10 cellular contexts compared by ENCODE assay signal in the genomic region with DNA sequence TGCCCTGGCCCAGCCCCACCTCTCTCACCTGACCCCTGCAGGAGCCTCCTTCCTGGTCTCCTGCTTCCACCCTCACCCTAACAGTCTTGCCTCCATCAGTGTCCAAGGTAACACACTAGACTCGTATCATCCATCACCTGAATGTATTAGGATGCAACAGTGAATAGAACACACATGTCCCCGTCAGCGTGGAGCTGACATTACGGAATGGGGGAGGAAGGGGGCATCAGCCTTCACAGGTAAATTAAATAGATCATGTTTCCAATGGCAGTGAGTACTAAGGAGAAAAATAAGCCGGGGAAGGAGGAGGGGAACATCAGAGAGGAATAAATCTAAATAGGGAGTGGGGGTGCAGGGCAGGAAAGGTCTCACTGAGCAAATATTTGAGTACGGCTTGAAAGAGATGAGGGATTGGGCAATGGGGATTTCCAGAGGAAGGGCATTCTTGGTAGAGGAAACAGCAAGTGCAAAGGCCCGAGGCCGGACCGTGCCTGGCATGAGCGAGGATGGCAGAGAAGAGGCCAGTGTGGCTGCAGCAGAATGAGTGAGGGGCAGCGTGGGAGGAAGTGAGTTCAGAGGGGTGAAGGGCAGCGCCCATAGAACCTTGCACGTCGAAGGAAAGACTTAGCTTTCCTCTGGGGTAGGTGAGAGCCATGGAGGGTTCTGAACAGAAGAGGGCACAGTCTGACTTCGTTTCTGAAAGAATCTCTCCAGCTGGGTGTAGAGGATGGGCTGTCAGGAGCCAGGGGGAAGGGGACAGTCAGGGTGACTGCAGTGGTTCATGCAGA.
DNase-seq lines count a peak whose midpoint lies in the region; ATAC-seq and TF ChIP-seq lines count a peak whose summit lies in the region.
"Had no signal": no experiment of that assay in that cellular context is flagged by ENCODE, and none has a peak within 500 bp of the region (broad histone marks: within the 10 kb centered on the region; RNA-seq: fewer than 3 reads in every experiment).

No MANE protein-coding gene starts in this region.

- TF ChIP-seq RAD21 in liver (IDR thresholded peaks at IDR 0.05) = peak; percentile 30 to 64

- peak; percentile 37 for ATAC-seq in Right ventricle myocardium inferior

- H3K27me3 ChIP-seq in liver (ENCODE audit: control insufficient read depth in 4 of 4, insufficient read depth in 4 of 4, low read length in 3 of 4) (no peaks in the 10 kb centered on the region), vagina (no peaks in the 10 kb centered on the region)

- peak overlapping the region; percentile 22 for H3K27ac Mint-ChIP-seq in chondrocyte (ENCODE audit: unreplicated experiment)

- H3K4me1 ChIP-seq in liver (ENCODE audit: control insufficient read depth in 4 of 4, insufficient read depth in 4 of 4, low read length in 3 of 4) = peaks cover 25 to 91% (median 62%) of the 10 kb centered on the region in 4 donors
- H3K4me1 ChIP-seq in vagina = peaks cover 25% of the 10 kb centered on the region

- no peak for TF ChIP-seq POLR2A in vagina (IDR thresholded peaks at IDR 0.05)

- H3K27me3 Mint-ChIP-seq in chondrocyte (ENCODE audit: low read depth) = peaks cover 16% of the 10 kb centered on the region

- H3K4me3 ChIP-seq in liver (ENCODE audit: low read depth in 1 of 3, low read length in 3 of 3) = peak overlapping the region in 2 of 3 donors; percentile 8 to 14
- no peak overlapping the region for H3K4me3 ChIP-seq in vagina

- no peaks in the 10 kb centered on the region for H3K9me3 Mint-ChIP-seq in chondrocyte (ENCODE audit: low read depth)

- peak overlapping the region; percentile 91 to 94 for H3K27ac ChIP-seq in liver (ENCODE audit: low read depth in 1 of 2, low read length in 2 of 2)
- peak overlapping the region; percentile 15 for H3K27ac ChIP-seq in vagina

- no peaks in the 10 kb centered on the region for H3K36me3 Mint-ChIP-seq in chondrocyte (ENCODE audit: low read depth)

- H3K36me3 ChIP-seq in liver (ENCODE audit: control insufficient read depth in 4 of 4, insufficient read depth in 3 of 4, low read depth in 1 of 4, low read length in 3 of 4) = no peaks in the 10 kb centered on the region
- H3K36me3 ChIP-seq in vagina = no peaks in the 10 kb centered on the region

- intact Hi-C loops in Right ventricle myocardium inferior (cut with DNase I) = loop anchor here (1.0 to 5.0 kb wide), 5 partner anchors 15 to 209 kb away; a partner anchor contains a TSS
- intact Hi-C loops in cardiac septum (cut with DNase I) = loop anchor here (1.0 to 5.0 kb wide), 5 partner anchors 15 to 207 kb away; no protein-coding TSS in a partner anchor
- intact Hi-C loops in vagina (cut with DNase I) = loop anchor here (5.0 kb wide), 1 partner anchor 208 kb away; a partner anchor contains a TSS

- peaks cover 41% of the 10 kb centered on the region for H3K4me1 Mint-ChIP-seq in chondrocyte (ENCODE audit: low read depth)

- H3K9me3 ChIP-seq in liver (ENCODE audit: control insufficient read depth in 4 of 4, low read length in 3 of 4) (no peaks in the 10 kb centered on the region), vagina (no peaks in the 10 kb centered on the region)

- TF ChIP-seq CTCF in chondrocyte (IDR thresholded peaks at IDR 0.05) = peak; percentile 25
- TF ChIP-seq CTCF in liver (IDR thresholded peaks at IDR 0.05; ENCODE audit: low read depth, low read length, missing input control) = no peak
- TF ChIP-seq CTCF in vagina (IDR thresholded peaks at IDR 0.05) = no peak

- no peak overlapping the region for H3K4me3 Mint-ChIP-seq in chondrocyte (ENCODE audit: unreplicated experiment)

- H3K9ac ChIP-seq in liver (ENCODE audit: low read depth in 1 of 2, low read length in 2 of 2) = peak overlapping the region; percentile 32 to 80

- DNase-seq in Right ventricle myocardium inferior (ENCODE audit: missing footprints) = no peak
- DNase-seq in cardiac septum (ENCODE audit: low spot score) = no peak
- DNase-seq in chondrocyte (ENCODE audit: low spot score) = no peak
- no peak for DNase-seq in vagina (ENCODE audit: extremely low spot score in 2 of 2)
- no peak for DNase-seq in kidney glomerular epithelial cell (lab: John Stamatoyannopoulos, UW)
- no peak for DNase-seq in RPMI8226
- DNase-seq in NCI-H2029 (lab: John Stamatoyannopoulos, UW) = no peak
- DNase-seq: AML-193; NK-92 treated with Interleukin-12 subunit alpha and Interleukin-12 subunit beta, amount 100 ng/mL, for 24 hours had no signal

- 22% methylated on average over 15 of the region's 15 CpGs for WGBS in liver

TF ChIP-seq in liver, 16 proteins besides CTCF, POLR2A, EP300 and RAD21:
- TF ChIP-seq, protein P1, sequence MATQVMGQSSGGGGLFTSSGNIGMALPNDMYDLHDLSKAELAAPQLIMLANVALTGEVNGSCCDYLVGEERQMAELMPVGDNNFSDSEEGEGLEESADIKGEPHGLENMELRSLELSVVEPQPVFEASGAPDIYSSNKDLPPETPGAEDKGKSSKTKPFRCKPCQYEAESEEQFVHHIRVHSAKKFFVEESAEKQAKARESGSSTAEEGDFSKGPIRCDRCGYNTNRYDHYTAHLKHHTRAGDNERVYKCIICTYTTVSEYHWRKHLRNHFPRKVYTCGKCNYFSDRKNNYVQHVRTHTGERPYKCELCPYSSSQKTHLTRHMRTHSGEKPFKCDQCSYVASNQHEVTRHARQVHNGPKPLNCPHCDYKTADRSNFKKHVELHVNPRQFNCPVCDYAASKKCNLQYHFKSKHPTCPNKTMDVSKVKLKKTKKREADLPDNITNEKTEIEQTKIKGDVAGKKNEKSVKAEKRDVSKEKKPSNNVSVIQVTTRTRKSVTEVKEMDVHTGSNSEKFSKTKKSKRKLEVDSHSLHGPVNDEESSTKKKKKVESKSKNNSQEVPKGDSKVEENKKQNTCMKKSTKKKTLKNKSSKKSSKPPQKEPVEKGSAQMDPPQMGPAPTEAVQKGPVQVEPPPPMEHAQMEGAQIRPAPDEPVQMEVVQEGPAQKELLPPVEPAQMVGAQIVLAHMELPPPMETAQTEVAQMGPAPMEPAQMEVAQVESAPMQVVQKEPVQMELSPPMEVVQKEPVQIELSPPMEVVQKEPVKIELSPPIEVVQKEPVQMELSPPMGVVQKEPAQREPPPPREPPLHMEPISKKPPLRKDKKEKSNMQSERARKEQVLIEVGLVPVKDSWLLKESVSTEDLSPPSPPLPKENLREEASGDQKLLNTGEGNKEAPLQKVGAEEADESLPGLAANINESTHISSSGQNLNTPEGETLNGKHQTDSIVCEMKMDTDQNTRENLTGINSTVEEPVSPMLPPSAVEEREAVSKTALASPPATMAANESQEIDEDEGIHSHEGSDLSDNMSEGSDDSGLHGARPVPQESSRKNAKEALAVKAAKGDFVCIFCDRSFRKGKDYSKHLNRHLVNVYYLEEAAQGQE (IDR thresholded peaks at IDR 0.05) = peak; percentile 37
- TF ChIP-seq, protein P2, sequence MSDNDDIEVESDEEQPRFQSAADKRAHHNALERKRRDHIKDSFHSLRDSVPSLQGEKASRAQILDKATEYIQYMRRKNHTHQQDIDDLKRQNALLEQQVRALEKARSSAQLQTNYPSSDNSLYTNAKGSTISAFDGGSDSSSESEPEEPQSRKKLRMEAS (IDR thresholded peaks at IDR 0.05) = peak; percentile 96
- TF ChIP-seq, protein P3, sequence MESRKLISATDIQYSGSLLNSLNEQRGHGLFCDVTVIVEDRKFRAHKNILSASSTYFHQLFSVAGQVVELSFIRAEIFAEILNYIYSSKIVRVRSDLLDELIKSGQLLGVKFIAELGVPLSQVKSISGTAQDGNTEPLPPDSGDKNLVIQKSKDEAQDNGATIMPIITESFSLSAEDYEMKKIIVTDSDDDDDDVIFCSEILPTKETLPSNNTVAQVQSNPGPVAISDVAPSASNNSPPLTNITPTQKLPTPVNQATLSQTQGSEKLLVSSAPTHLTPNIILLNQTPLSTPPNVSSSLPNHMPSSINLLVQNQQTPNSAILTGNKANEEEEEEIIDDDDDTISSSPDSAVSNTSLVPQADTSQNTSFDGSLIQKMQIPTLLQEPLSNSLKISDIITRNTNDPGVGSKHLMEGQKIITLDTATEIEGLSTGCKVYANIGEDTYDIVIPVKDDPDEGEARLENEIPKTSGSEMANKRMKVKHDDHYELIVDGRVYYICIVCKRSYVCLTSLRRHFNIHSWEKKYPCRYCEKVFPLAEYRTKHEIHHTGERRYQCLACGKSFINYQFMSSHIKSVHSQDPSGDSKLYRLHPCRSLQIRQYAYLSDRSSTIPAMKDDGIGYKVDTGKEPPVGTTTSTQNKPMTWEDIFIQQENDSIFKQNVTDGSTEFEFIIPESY (IDR thresholded peaks at IDR 0.05) = peak; percentile 58
- TF ChIP-seq YY1 (IDR thresholded peaks at IDR 0.05) (peak; percentile 69), HNF4A (conservative IDR thresholded peaks at IDR 0.05) (peak; percentile 75 to 79), JUND (IDR thresholded peaks at IDR 0.05) (peak in 1 of 2 donors; percentile 55), RXRA (IDR thresholded peaks at IDR 0.05) (peak; percentile 90 to 94), FOXA2 (IDR thresholded peaks at IDR 0.05) (no peak), TAF1 (conservative IDR thresholded peaks at IDR 0.05) (peak; percentile 43), SP1 (IDR thresholded peaks at IDR 0.05) (peak; percentile 90), FOXA1 (IDR thresholded peaks at IDR 0.05) (no peak), EGR1 (IDR thresholded peaks at IDR 0.05; ENCODE audit: low read depth in 2 of 2) (peak; percentile 69 to 93), GABPA (IDR thresholded peaks at IDR 0.05 in 1 of 2, conservative IDR thresholded peaks at IDR 0.05 in 1 of 2) (peak in 1 of 2 donors; percentile 38), HNF4G (IDR thresholded peaks at IDR 0.05) (peak; percentile 25), NR2F2 (IDR thresholded peaks at IDR 0.05) (peak; percentile 75)
- TF ChIP-seq, protein P4, sequence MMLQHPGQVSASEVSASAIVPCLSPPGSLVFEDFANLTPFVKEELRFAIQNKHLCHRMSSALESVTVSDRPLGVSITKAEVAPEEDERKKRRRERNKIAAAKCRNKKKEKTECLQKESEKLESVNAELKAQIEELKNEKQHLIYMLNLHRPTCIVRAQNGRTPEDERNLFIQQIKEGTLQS (IDR thresholded peaks at IDR 0.05) = no peak

Comparison
In these comparisons a context has a peak if more than half of its experiments do, and no peak if none do; other contexts are left out.
1. H3K4me3 ChIP-seq: peak in liver (2 of 3); none in vagina (0 of 2).